Comparison of ENCODE assay signal across 9 cellular contexts in genomic region chr4:82900335-82901128, GRCh38. TPM values are rescaled to one million over a fixed set of nuclear protein-coding genes. Genes with fewer than 3 reads are reported as not detected.
DNase-seq lines count a peak whose midpoint lies in the region; ATAC-seq and TF ChIP-seq lines count a peak whose summit lies in the region.
"Had no signal": no experiment of that assay in that cellular context is flagged by ENCODE, and none has a peak within 500 bp of the region (broad histone marks: within the 10 kb centered on the region; RNA-seq: fewer than 3 reads in every experiment).

A gene with protein sequence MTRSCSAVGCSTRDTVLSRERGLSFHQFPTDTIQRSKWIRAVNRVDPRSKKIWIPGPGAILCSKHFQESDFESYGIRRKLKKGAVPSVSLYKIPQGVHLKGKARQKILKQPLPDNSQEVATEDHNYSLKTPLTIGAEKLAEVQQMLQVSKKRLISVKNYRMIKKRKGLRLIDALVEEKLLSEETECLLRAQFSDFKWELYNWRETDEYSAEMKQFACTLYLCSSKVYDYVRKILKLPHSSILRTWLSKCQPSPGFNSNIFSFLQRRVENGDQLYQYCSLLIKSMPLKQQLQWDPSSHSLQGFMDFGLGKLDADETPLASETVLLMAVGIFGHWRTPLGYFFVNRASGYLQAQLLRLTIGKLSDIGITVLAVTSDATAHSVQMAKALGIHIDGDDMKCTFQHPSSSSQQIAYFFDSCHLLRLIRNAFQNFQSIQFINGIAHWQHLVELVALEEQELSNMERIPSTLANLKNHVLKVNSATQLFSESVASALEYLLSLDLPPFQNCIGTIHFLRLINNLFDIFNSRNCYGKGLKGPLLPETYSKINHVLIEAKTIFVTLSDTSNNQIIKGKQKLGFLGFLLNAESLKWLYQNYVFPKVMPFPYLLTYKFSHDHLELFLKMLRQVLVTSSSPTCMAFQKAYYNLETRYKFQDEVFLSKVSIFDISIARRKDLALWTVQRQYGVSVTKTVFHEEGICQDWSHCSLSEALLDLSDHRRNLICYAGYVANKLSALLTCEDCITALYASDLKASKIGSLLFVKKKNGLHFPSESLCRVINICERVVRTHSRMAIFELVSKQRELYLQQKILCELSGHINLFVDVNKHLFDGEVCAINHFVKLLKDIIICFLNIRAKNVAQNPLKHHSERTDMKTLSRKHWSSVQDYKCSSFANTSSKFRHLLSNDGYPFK (plus strand): TSS chr4:82900735. CDS start chr4:82900803, 68 bp downstream.

- H3K36me3 Mint-ChIP-seq in activated CD4-positive, alpha-beta T cell treated with anti-CD3 and anti-CD28 coated beads, Interleukin-2, amount 10 ng/mL, durations not matched to agents 24 days and 14 days (ENCODE audit: low read depth) = peaks cover 28% of the 10 kb centered on the region

- no peak within 1 kb of the TSS for H3K27ac Mint-ChIP-seq in activated CD4-positive, alpha-beta T cell treated with anti-CD3 and anti-CD28 coated beads, Interleukin-2, amount 10 ng/mL, durations not matched to agents 24 days and 14 days
- H3K27ac Mint-ChIP-seq: nephron had no signal

- H3K27me3 Mint-ChIP-seq in activated CD4-positive, alpha-beta T cell treated with anti-CD3 and anti-CD28 coated beads, Interleukin-2, amount 10 ng/mL, durations not matched to agents 24 days and 14 days = peaks cover 2% of the 10 kb centered on the region

- ATAC-seq in GM19351 (IDR thresholded peaks at IDR 0.05; ENCODE audit: unreplicated experiment) = peak; percentile 84
- ATAC-seq in HG03469 (IDR thresholded peaks at IDR 0.05; ENCODE audit: unreplicated experiment) = peak; percentile 80
- ATAC-seq in left colon = peak; percentile 91

- peak within 1 kb of the TSS; percentile 97 for H3K27ac ChIP-seq in C4-2B

- DNase-seq in NCI-H526 (lab: John Stamatoyannopoulos, UW) (peak; percentile 94), cortex of kidney (lab: John Stamatoyannopoulos, UW) (peak; percentile 69), left colon (peak; percentile 97 to 100)
- DNase-seq in activated CD4-positive, alpha-beta T cell treated with anti-CD3 and anti-CD28 coated beads, Interleukin-2, amount 10 ng/mL, durations not matched to agents 24 days and 14 days = peak; percentile 99
- peak; percentile 86 to 92 for DNase-seq in stimulated activated CD4-positive, alpha-beta T cell treated with anti-CD3 and anti-CD28 coated beads, Interleukin-1b, Interleukin-23, amount 100 ng/mL, for 4 hours (ENCODE audit: low read depth in 2 of 2)

- no peak within 1 kb of the TSS for H3K4me3 Mint-ChIP-seq in activated CD4-positive, alpha-beta T cell treated with anti-CD3 and anti-CD28 coated beads, Interleukin-2, amount 10 ng/mL, durations not matched to agents 24 days and 14 days
- H3K4me3 Mint-ChIP-seq: nephron had no signal

- no peak for TF ChIP-seq CTCF in C4-2B (conservative IDR thresholded peaks at IDR 0.05)

- intact Hi-C loops in activated CD4-positive, alpha-beta T cell treated with anti-CD3 and anti-CD28 coated beads, Interleukin-2, amount 10 ng/mL, durations not matched to agents 24 days and 14 days (cut with micrococcal nuclease) = loop anchor here (1.0 to 5.0 kb wide), 11 partner anchors 9 to 584 kb away; partner anchors contain the start of genes ABRAXAS1, COPS4, COQ2 and LIN54
- intact Hi-C loops in left colon (cut with DNase I, micrococcal nuclease) = loop anchor here in 1 of 2 donors (5.0 kb wide), 1 partner anchor 112 kb away; the partner anchor contains the start of gene LIN54

- H3K4me1 Mint-ChIP-seq in activated CD4-positive, alpha-beta T cell treated with anti-CD3 and anti-CD28 coated beads, Interleukin-2, amount 10 ng/mL, durations not matched to agents 24 days and 14 days = peaks cover 29% of the 10 kb centered on the region

- H3K9me3 Mint-ChIP-seq in activated CD4-positive, alpha-beta T cell treated with anti-CD3 and anti-CD28 coated beads, Interleukin-2, amount 10 ng/mL, durations not matched to agents 24 days and 14 days = no peaks in the 10 kb centered on the region
- H3K9me3 Mint-ChIP-seq: nephron had no signal

RNA-seq across cellular contexts. Expression of the gene that starts here (rescaled TPM):
- 1.7 and 3.7 TPM in 2 replicates for total RNA-seq in activated CD4-positive, alpha-beta T cell treated with anti-CD3 and anti-CD28 coated beads, Interleukin-2, amount 10 ng/mL, durations not matched to agents 24 days and 14 days
- total RNA-seq in left colon = 1 to 10 TPM; 2.4 to 2.5 TPM

Comparison
In these comparisons a context has a peak if more than half of its experiments do, and no peak if none do; other contexts are left out.
1. Peak in every context shown above with its lines: DNase-seq, ATAC-seq and H3K27ac ChIP-seq.